ENCODE assay signal across 2 cellular contexts in the genomic region with DNA sequence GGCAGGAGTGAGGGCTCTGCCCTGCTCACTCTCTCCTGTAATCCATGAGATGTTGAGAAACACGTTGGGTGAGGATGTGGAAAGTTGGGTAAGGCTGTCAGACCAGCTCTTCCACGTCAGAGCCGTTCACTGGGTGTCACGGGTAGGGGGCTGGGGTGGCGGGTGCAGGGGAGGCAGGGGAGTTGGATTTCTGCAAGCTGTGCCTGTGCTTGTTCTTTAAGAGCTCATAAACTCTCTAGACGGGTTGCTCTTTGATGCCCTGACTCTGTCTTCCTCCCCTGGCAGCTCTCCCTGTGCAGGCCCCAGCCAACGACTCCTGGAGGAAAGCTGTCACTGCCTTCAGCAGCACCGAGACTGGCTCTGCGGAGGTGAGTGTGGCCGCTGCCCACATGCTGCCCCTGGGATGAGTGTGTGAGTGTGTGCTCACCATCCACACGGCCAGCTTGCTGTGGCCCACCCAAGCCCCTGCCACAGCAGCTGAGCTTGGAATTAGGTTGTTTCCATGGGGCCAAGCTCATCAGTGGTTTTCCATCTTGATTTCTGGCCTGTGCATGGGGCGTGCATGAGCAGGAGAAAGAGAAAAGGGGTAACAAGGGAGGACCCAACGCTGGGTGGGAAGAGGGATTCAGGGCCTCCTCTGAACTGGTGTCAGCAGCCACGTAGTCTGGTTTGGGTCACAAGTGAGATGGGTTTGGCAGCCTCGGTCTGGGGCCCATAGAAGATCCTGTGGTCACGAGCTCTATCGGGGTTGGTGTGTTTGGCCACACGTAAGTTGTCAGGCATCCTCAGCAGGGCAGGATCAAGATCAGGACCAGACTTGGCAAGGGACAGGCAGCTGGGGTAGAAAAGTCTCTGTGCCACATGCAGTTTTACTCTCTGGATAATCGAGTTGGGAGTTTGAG.
TF ChIP-seq lines count a peak whose summit lies in the region.

No MANE protein-coding gene starts in this region.

TF ChIP-seq in H1, 55 proteins besides CTCF, POLR2A, EP300 and RAD21:
- TF ChIP-seq PHF8 (conservative IDR thresholded peaks at IDR 0.05; ENCODE audit: low read depth, low read length) (no peak), SP1 (IDR thresholded peaks at IDR 0.05; ENCODE audit: low read depth, low read length) (no peak), SP4 (IDR thresholded peaks at IDR 0.05; ENCODE audit: low read length) (no peak)
- TF ChIP-seq, protein P1, sequence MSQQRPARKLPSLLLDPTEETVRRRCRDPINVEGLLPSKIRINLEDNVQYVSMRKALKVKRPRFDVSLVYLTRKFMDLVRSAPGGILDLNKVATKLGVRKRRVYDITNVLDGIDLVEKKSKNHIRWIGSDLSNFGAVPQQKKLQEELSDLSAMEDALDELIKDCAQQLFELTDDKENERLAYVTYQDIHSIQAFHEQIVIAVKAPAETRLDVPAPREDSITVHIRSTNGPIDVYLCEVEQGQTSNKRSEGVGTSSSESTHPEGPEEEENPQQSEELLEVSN (IDR thresholded peaks at IDR 0.05), result no peak

TF ChIP-seq in SK-N-SH treated with all-trans-retinoic acid at 6 μM for 48 hours, 23 proteins besides CTCF, POLR2A, EP300 and RAD21:
- TF ChIP-seq RARB (CRISPR knock-in tag; IDR thresholded peaks at IDR 0.05), result no peak
- no peak for TF ChIP-seq CSDC2 (CRISPR knock-in tag; IDR thresholded peaks at IDR 0.05)
- TF ChIP-seq ISL1 (CRISPR knock-in tag; IDR thresholded peaks at IDR 0.05), result no peak
- TF ChIP-seq TCF4 (CRISPR knock-in tag; IDR thresholded peaks at IDR 0.05; ENCODE audit: borderline replicate concordance), result no peak
- TF ChIP-seq PPARA (CRISPR knock-in tag; IDR thresholded peaks at IDR 0.05; ENCODE audit: borderline replicate concordance), result no peak
- TF ChIP-seq, protein P2, sequence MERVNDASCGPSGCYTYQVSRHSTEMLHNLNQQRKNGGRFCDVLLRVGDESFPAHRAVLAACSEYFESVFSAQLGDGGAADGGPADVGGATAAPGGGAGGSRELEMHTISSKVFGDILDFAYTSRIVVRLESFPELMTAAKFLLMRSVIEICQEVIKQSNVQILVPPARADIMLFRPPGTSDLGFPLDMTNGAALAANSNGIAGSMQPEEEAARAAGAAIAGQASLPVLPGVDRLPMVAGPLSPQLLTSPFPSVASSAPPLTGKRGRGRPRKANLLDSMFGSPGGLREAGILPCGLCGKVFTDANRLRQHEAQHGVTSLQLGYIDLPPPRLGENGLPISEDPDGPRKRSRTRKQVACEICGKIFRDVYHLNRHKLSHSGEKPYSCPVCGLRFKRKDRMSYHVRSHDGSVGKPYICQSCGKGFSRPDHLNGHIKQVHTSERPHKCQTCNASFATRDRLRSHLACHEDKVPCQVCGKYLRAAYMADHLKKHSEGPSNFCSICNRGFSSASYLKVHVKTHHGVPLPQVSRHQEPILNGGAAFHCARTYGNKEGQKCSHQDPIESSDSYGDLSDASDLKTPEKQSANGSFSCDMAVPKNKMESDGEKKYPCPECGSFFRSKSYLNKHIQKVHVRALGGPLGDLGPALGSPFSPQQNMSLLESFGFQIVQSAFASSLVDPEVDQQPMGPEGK (CRISPR knock-in tag; IDR thresholded peaks at IDR 0.05; ENCODE audit: borderline replicate concordance), result no peak
- TF ChIP-seq ZNF70 (CRISPR knock-in tag; IDR thresholded peaks at IDR 0.05), result no peak
- no peak for TF ChIP-seq TOX (CRISPR knock-in tag; IDR thresholded peaks at IDR 0.05; ENCODE audit: borderline replicate concordance)
- TF ChIP-seq, protein P3, sequence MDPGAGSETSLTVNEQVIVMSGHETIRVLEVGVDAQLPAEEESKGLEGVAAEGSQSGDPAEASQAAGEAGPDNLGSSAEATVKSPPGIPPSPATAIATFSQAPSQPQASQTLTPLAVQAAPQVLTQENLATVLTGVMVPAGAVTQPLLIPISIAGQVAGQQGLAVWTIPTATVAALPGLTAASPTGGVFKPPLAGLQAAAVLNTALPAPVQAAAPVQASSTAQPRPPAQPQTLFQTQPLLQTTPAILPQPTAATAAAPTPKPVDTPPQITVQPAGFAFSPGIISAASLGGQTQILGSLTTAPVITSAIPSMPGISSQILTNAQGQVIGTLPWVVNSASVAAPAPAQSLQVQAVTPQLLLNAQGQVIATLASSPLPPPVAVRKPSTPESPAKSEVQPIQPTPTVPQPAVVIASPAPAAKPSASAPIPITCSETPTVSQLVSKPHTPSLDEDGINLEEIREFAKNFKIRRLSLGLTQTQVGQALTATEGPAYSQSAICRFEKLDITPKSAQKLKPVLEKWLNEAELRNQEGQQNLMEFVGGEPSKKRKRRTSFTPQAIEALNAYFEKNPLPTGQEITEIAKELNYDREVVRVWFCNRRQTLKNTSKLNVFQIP (CRISPR knock-in tag; IDR thresholded peaks at IDR 0.05; ENCODE audit: borderline replicate concordance, low read depth), result no peak
- TF ChIP-seq SNAI2 (CRISPR knock-in tag; IDR thresholded peaks at IDR 0.05), result no peak
- TF ChIP-seq ARNTL (CRISPR knock-in tag; IDR thresholded peaks at IDR 0.05; ENCODE audit: borderline replicate concordance, low read depth), result no peak
- no peak for TF ChIP-seq OSR1 (CRISPR knock-in tag; IDR thresholded peaks at IDR 0.05)
- no peak for TF ChIP-seq ZC3H10 (CRISPR knock-in tag; IDR thresholded peaks at IDR 0.05)
- no peak for TF ChIP-seq ZFP30 (CRISPR knock-in tag; IDR thresholded peaks at IDR 0.05)
